8 cellular contexts compared by ENCODE assay signal in the genomic region with DNA sequence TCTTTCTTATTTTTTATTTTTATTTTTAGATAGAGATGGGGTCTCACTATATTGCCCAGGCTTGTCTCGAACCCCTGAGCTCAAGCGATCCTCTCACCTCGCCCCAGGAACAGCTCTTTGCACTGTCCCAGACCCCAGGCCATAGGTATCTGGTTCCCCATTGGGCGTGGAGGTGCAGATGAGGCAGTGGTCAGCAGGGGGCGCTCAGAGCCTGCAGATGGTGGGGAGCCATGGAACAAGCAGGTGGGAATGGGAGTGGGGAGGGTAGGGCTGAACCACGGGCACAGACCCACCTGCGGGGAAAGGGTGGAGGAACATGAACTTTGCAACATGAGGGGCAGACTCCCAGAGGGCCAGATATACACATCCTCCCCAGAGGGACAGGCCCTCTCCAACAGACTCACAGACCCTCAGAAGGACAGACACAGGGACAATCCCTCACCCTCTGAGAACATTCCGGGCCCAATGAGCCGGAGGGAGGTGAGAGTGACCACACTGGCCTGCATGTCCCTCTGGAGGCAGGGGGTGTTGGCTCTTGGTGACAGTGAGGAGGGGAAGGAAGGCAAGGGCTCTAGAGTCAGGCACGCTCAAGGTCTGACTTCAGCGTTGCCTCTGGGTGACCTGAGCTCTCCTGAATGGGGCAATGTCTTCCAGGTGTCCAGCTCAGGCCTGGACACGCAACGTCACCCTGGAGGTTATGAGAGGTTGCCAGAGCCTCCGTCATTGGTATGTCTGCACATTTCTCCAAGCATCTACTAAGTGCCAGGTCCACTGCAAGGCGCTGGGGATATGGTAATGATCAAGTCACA. TPM values are rescaled to one million over a fixed set of nuclear protein-coding genes. Genes with fewer than 3 reads are reported as not detected.
A peak's percentile ranks its signal among the peaks of the same experiment; 100 is the strongest.
DNase-seq lines count a peak whose midpoint lies in the region; ATAC-seq and TF ChIP-seq lines count a peak whose summit lies in the region.

No MANE protein-coding gene starts in this region.

- H3K9me3 Mint-ChIP-seq in CD4-positive, CD25-positive, alpha-beta regulatory T cell = no peaks in the 10 kb centered on the region
- H3K9me3 Mint-ChIP-seq in HFFc6 = no peaks in the 10 kb centered on the region
- H3K9me3 Mint-ChIP-seq in naive thymus-derived CD8-positive, alpha-beta T cell = no peaks in the 10 kb centered on the region

- no peaks in the 10 kb centered on the region for H3K27me3 ChIP-seq in CD4-positive, CD25-positive, alpha-beta regulatory T cell (ENCODE audit: control insufficient read depth, insufficient read depth, low read length)
- H3K27me3 ChIP-seq in NT2/D1 (ENCODE audit: insufficient read depth, insufficient read length) = no peaks in the 10 kb centered on the region

- peaks cover 6 to 43% (median 23%) of the 10 kb centered on the region in 4 donors for H3K4me1 Mint-ChIP-seq in CD4-positive, CD25-positive, alpha-beta regulatory T cell
- H3K4me1 Mint-ChIP-seq in HFFc6 (ENCODE audit: low read depth) = peaks cover 22% of the 10 kb centered on the region
- peaks cover 12 to 33% (median 25%) of the 10 kb centered on the region in 4 donors for H3K4me1 Mint-ChIP-seq in naive thymus-derived CD8-positive, alpha-beta T cell

- H3K27ac ChIP-seq in CD4-positive, CD25-positive, alpha-beta regulatory T cell (ENCODE audit: insufficient read depth, low read length, poor library complexity, severe bottlenecking) = no peak overlapping the region

- H3K36me3 ChIP-seq in CD4-positive, CD25-positive, alpha-beta regulatory T cell (ENCODE audit: control insufficient read depth, insufficient read depth, low read length) = no peaks in the 10 kb centered on the region
- H3K36me3 ChIP-seq in NT2/D1 (ENCODE audit: insufficient read depth, insufficient read length, low read length) = no peaks in the 10 kb centered on the region

- TF ChIP-seq CTCF in HFFc6 (IDR thresholded peaks at IDR 0.05) = peak; percentile 98

- peak overlapping the region in 2 of 3 donors; percentile 3 to 25 for H3K27ac Mint-ChIP-seq in CD4-positive, CD25-positive, alpha-beta regulatory T cell
- no peak overlapping the region; the same call in 1 of the 2 replicates for H3K27ac Mint-ChIP-seq in HFFc6
- H3K27ac Mint-ChIP-seq in naive thymus-derived CD8-positive, alpha-beta T cell = peak overlapping the region in 6 of 10 donors; percentile 22 to 90 (median 54)

- no peaks in the 10 kb centered on the region for H3K27me3 Mint-ChIP-seq in CD4-positive, CD25-positive, alpha-beta regulatory T cell
- H3K27me3 Mint-ChIP-seq in HFFc6 (ENCODE audit: insufficient read depth) = no peaks in the 10 kb centered on the region; the same call in 1 of the 2 replicates
- H3K27me3 Mint-ChIP-seq in naive thymus-derived CD8-positive, alpha-beta T cell = peaks cover 0 to 3% (median 2%) of the 10 kb centered on the region in 5 donors

- H3K4me3 Mint-ChIP-seq in CD4-positive, CD25-positive, alpha-beta regulatory T cell = no peak overlapping the region
- H3K4me3 Mint-ChIP-seq in HFFc6 = no peak overlapping the region
- H3K4me3 Mint-ChIP-seq in naive thymus-derived CD8-positive, alpha-beta T cell = no peak overlapping the region

- no peaks in the 10 kb centered on the region for H3K9me3 ChIP-seq in CD4-positive, CD25-positive, alpha-beta regulatory T cell (ENCODE audit: control insufficient read depth in 2 of 2, low read length in 2 of 2)
- no peaks in the 10 kb centered on the region for H3K9me3 ChIP-seq in NT2/D1 (ENCODE audit: insufficient read depth, low read length)

- H3K9ac ChIP-seq in NT2/D1 (ENCODE audit: insufficient read length, low read depth) = no peak overlapping the region

- no peaks in the 10 kb centered on the region for H3K36me3 Mint-ChIP-seq in CD4-positive, CD25-positive, alpha-beta regulatory T cell
- H3K36me3 Mint-ChIP-seq in HFFc6 (ENCODE audit: low read depth) = no peaks in the 10 kb centered on the region
- H3K36me3 Mint-ChIP-seq in naive thymus-derived CD8-positive, alpha-beta T cell = no peaks in the 10 kb centered on the region

- H3K4me1 ChIP-seq in CD4-positive, CD25-positive, alpha-beta regulatory T cell (ENCODE audit: control insufficient read depth, insufficient read depth, low read length, poor library complexity, severe bottlenecking) = peaks cover 25% of the 10 kb centered on the region
- H3K4me1 ChIP-seq in NT2/D1 (ENCODE audit: insufficient read depth, insufficient read length) = peaks cover 10% of the 10 kb centered on the region

- peak in 1 of 2 donors; percentile 36 for ATAC-seq in CD4-positive, CD25-positive, alpha-beta regulatory T cell (ENCODE audit: low read depth in 2 of 2)
- peak; percentile 33 for ATAC-seq in esophagus mucosa
- peak; percentile 25 to 37 for ATAC-seq in naive thymus-derived CD8-positive, alpha-beta T cell
- no peak for ATAC-seq in HG03280 (IDR thresholded peaks at IDR 0.05; ENCODE audit: unreplicated experiment)

- peak; percentile 45 to 68 (median 51) for DNase-seq in CD4-positive, CD25-positive, alpha-beta regulatory T cell
- peak; percentile 34 for DNase-seq in HFFc6
- DNase-seq in NT2/D1 (ENCODE audit: low read depth, low spot score) = peak; percentile 71
- peak; percentile 62 for DNase-seq in activated T-cell treated with anti-CD3 and anti-CD28 coated beads for 24 hours (ENCODE audit: low read depth)
- DNase-seq in naive thymus-derived CD8-positive, alpha-beta T cell = peak; percentile 48 to 87 (median 67)
- DNase-seq in stimulated activated naive CD4-positive, alpha-beta T cell (lab: John Stamatoyannopoulos, UW) = peak; percentile 12 to 72 (median 56)

- no peak overlapping the region for H3K4me3 ChIP-seq in CD4-positive, CD25-positive, alpha-beta regulatory T cell (ENCODE audit: low read depth, low read length)
- H3K4me3 ChIP-seq in NT2/D1 (ENCODE audit: insufficient read length, low read depth) = no peak overlapping the region

- POLR2A ChIA-PET in naive thymus-derived CD8-positive, alpha-beta T cell (lab: Charles Lee) = no interaction called here

RNA-seq across cellular contexts. Expression of gene KRT80, which starts 34.9 kb away (rescaled TPM):
- not detected for total RNA-seq in CD4-positive, CD25-positive, alpha-beta regulatory T cell
- not detected for polyA plus RNA-seq in CD4-positive, CD25-positive, alpha-beta regulatory T cell
- 1 to 10 TPM; 2.3 to 3.7 (median 2.8) TPM for total RNA-seq in HFFc6 (2021; fragmentation: NEBNext Ultra II Directional; extraction: Animal tissue kit (Norgen Biotek cat#: 25700))
- 17.9 TPM for total RNA-seq in esophagus mucosa
- not detected for total RNA-seq in naive thymus-derived CD8-positive, alpha-beta T cell
- polyA plus RNA-seq in naive thymus-derived CD8-positive, alpha-beta T cell = not detected
